ENCODE assay signal across 10 cellular contexts in the genomic region with DNA sequence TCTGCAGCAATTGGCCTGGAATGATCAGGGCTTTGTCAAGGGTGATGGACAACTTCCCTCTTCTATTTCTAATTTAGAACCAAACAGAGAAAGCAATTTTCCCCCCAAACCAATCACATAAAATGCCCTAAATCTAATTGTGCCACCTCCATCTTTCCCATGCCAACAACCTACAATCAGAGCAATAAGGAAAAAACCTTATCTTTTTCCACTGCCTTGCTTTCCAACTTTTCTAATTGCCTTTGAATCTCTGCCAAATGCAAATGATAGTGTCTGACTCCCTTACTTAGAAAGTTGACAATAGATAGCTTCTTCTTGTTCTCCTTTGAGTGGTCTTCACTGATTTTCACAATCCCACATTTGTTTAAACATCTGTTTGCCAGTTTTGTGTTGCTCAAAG.
"Had no signal": no experiment of that assay in that cellular context is flagged by ENCODE, and none has a peak within 500 bp of the region (broad histone marks: within the 10 kb centered on the region; RNA-seq: fewer than 3 reads in every experiment).

No MANE protein-coding gene starts in this region.

- H3K27ac ChIP-seq: GM23248, HL-60 had no signal

- H3K4me3 Mint-ChIP-seq: HFFc6, IgD-negative memory B cell had no signal

- ATAC-seq: HCT116, HepG2 had no signal

- H3K36me3 Mint-ChIP-seq: IgD-negative memory B cell had no signal

- H3K4me1 Mint-ChIP-seq: IgD-negative memory B cell had no signal

- H3K4me1 ChIP-seq: HAP-1 had no signal

- H3K9me3 ChIP-seq: HAP-1 had no signal

- DNase-seq: GM23248, GOT3, H7, HFFc6, KBM-7 had no signal

- H3K4me3 ChIP-seq: GM23248, HAP-1 had no signal

- H3K27me3 Mint-ChIP-seq: IgD-negative memory B cell had no signal

- H3K27ac Mint-ChIP-seq: HFFc6, IgD-negative memory B cell had no signal

- H3K36me3 ChIP-seq: HAP-1 had no signal
